In genomic region chr4:169032883-169033645, GRCh38 we compare ENCODE assay signal across 14 cellular contexts. TPM values are rescaled to one million over a fixed set of nuclear protein-coding genes. Genes with fewer than 3 reads are reported as not detected.
DNase-seq lines count a peak whose midpoint lies in the region; ATAC-seq and TF ChIP-seq lines count a peak whose summit lies in the region.
"Had no signal": no experiment of that assay in that cellular context is flagged by ENCODE, and none has a peak within 500 bp of the region (broad histone marks: within the 10 kb centered on the region; RNA-seq: fewer than 3 reads in every experiment).

No MANE protein-coding gene starts in this region.

- H4K20me1 ChIP-seq in osteoblast (ENCODE audit: insufficient read depth, low read length), result no peaks in the 10 kb centered on the region

- H3K4me1 Mint-ChIP-seq in chondrocyte (ENCODE audit: low read depth), result peaks cover 4% of the 10 kb centered on the region
- H3K4me1 Mint-ChIP-seq: CD14-positive monocyte had no signal

- no peaks in the 10 kb centered on the region for H3K27me3 ChIP-seq in osteoblast (ENCODE audit: insufficient read depth, low read length)
- H3K27me3 ChIP-seq: BE2C had no signal

- H3K4me3 ChIP-seq in HEK293 (ENCODE audit: low read depth, low read length) (no peak overlapping the region), osteoblast (ENCODE audit: insufficient read depth, low read length) (no peak overlapping the region)

- no peak overlapping the region for H3K4me2 ChIP-seq in osteoblast (ENCODE audit: insufficient read depth, low read length)

- peaks cover 3% of the 10 kb centered on the region; the same call in 1 of the 2 replicates for H3K4me1 ChIP-seq in HEK293 (ENCODE audit: control insufficient read depth, insufficient read depth, low read length)
- H3K4me1 ChIP-seq in osteoblast (ENCODE audit: insufficient read depth, low read length), result peaks cover 5% of the 10 kb centered on the region

- CTCF ChIA-PET in HEK293 (lab: Yijun Ruan, JAX), result interaction anchor here (0.6 kb wide), 2 partner anchors 318 to 871 kb away, joined by 3 to 4 read pairs; no protein-coding TSS in a partner anchor

- H3K4me3 Mint-ChIP-seq in chondrocyte (ENCODE audit: unreplicated experiment), result no peak overlapping the region
- H3K4me3 Mint-ChIP-seq: CD14-positive monocyte; CD8-positive, alpha-beta T cell; HFFc6 had no signal

- H3K27ac ChIP-seq in HEK293 (ENCODE audit: extremely low read depth, low read depth, low read length) (no peak overlapping the region), VCaP (peak overlapping the region; percentile 51), osteoblast (ENCODE audit: low read depth, low read length) (no peak overlapping the region)

- H3K36me3 ChIP-seq in HEK293 (ENCODE audit: control insufficient read depth in 2 of 2, insufficient read depth in 1 of 2, low read length in 2 of 2) (no peaks in the 10 kb centered on the region), osteoblast (ENCODE audit: insufficient read depth, low read length) (no peaks in the 10 kb centered on the region)
- H3K36me3 ChIP-seq: BE2C had no signal

- no peaks in the 10 kb centered on the region for H3K79me2 ChIP-seq in osteoblast (ENCODE audit: insufficient read depth, low read length)

- peak overlapping the region; percentile 49 for H3K27ac Mint-ChIP-seq in chondrocyte (ENCODE audit: unreplicated experiment)
- H3K27ac Mint-ChIP-seq: CD14-positive monocyte; CD8-positive, alpha-beta T cell; HFFc6 had no signal

- no peaks in the 10 kb centered on the region for H3K36me3 Mint-ChIP-seq in chondrocyte (ENCODE audit: low read depth)
- H3K36me3 Mint-ChIP-seq: CD14-positive monocyte; CD8-positive, alpha-beta T cell had no signal

- DNase-seq in chondrocyte (ENCODE audit: low spot score) (no peak), osteoblast (ENCODE audit: insufficient read length, low spot score, missing footprints) (peak; percentile 58), C1 segment of cervical spinal cord (lab: John Stamatoyannopoulos, UW) (no peak), NCI-H82 treated with DMSO at 0.1 percent for 48 hours (lab: John Stamatoyannopoulos, UW; ENCODE audit: unreplicated experiment) (no peak), DMS79 treated with DMSO at 0.1 percent for 48 hours (lab: John Stamatoyannopoulos, UW) (no peak)
- DNase-seq: CD8-positive, alpha-beta T cell; H7; HFFc6 had no signal

- no peak for ATAC-seq in GM21526 (IDR thresholded peaks at IDR 0.05; ENCODE audit: low FRiP score, unreplicated experiment)
- ATAC-seq: CD8-positive, alpha-beta T cell had no signal

- POLR2A ChIA-PET in HEK293 (lab: Yijun Ruan, JAX), result no interaction called here

- peaks cover 2% of the 10 kb centered on the region for H3K27me3 Mint-ChIP-seq in chondrocyte (ENCODE audit: low read depth)

- TF ChIP-seq CTCF in HEK293 (tag by site-specific recombination; IDR thresholded peaks at IDR 0.05), result no peak
- no peak for TF ChIP-seq CTCF in VCaP (conservative IDR thresholded peaks at IDR 0.05)
- no peak for TF ChIP-seq CTCF in chondrocyte (IDR thresholded peaks at IDR 0.05)
- no peak for TF ChIP-seq CTCF in osteoblast (IDR thresholded peaks at IDR 0.05; ENCODE audit: extremely low read depth, low read depth, low read length)

- peaks cover under 1% of the 10 kb centered on the region for H3K9me3 Mint-ChIP-seq in chondrocyte (ENCODE audit: low read depth)
- H3K9me3 Mint-ChIP-seq: CD8-positive, alpha-beta T cell; HFFc6 had no signal

- H3K9me3 ChIP-seq in HEK293 (ENCODE audit: control insufficient read depth, insufficient read depth, low read depth, low read length) (no peaks in the 10 kb centered on the region), osteoblast (ENCODE audit: low read depth, low read length) (no peaks in the 10 kb centered on the region)
- H3K9me3 ChIP-seq: BE2C, Caco-2 had no signal

- H2AFZ ChIP-seq in osteoblast (ENCODE audit: low read length), result no peak overlapping the region

TF ChIP-seq in HEK293, 187 proteins besides CTCF, POLR2A, EP300 and RAD21:
- peak; percentile 65; the same call in 1 of the 2 replicates for TF ChIP-seq ZNF121 (tag by site-specific recombination; IDR thresholded peaks at IDR 0.05)
- no peak for TF ChIP-seq ZBTB17 (tag by site-specific recombination; IDR thresholded peaks at IDR 0.05)

RNA-seq across cellular contexts. Expression of gene CBR4, which starts 23.0 kb away (rescaled TPM):
- total RNA-seq in chondrocyte, result 15.2 to 19.7 TPM (median 15.7 TPM) in 3 replicates
- 19.2 and 24.2 TPM in 2 replicates for total RNA-seq in osteoblast
